ENCODE assay signal across 22 cellular contexts in the genomic region with DNA sequence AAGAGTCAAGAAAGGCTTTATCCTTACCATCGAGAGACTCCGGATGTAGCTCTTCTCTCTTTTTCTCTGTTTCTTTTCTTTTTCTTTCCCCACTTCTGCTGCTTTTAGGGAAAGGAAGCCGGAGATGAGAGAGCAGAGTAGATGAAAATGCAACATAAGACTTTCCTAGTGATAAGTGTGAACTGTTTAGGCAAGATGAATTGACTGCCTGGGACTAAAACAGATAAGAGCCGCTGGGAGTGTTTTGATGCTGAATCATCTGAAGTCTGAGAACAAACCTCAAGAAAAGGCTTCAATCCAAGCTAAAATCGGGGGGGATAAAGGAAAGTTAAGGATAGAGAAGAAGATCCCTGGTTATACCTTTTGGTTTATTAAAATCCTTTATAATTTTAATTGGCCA.
DNase-seq lines count a peak whose midpoint lies in the region; ATAC-seq, FAIRE-seq and TF ChIP-seq lines count a peak whose summit lies in the region.
"Had no signal": no experiment of that assay in that cellular context is flagged by ENCODE, and none has a peak within 500 bp of the region (broad histone marks: within the 10 kb centered on the region; RNA-seq: fewer than 3 reads in every experiment).

No MANE protein-coding gene starts in this region.

- H3K9me3 ChIP-seq in endothelial cell of umbilical vein (replicated peaks; ENCODE audit: control insufficient read depth, insufficient read depth, low read length): no peaks in the 10 kb centered on the region
- H3K9me3 ChIP-seq: esophagus squamous epithelium, heart left ventricle, lower lobe of right lung, right atrium auricular region, SJCRH30, uterus had no signal

- peak; percentile 44 for DNase-seq in EL
- DNase-seq in endothelial cell of umbilical vein (ENCODE audit: low read depth, low spot score): peak; percentile 49
- peak; percentile 71 for DNase-seq in mesendoderm
- DNase-seq in stimulated activated CD4-positive, alpha-beta T cell treated with anti-CD3 and anti-CD28 coated beads, Interleukin-4, amount 100 ng/mL, for 24 hours: no peak
- DNase-seq in chondrocyte (ENCODE audit: low spot score): no peak
- no peak for DNase-seq in activated T-helper 1 cell treated with anti-CD3 and anti-CD28 coated beads, Interleukin-12 subunit alpha, Interleukin-12 subunit beta, Interleukin-2, Interleukin-4 antibody, amounts not matched to agents 30 ng/mL and 10 ng/mL and 1 ng/mL, durations not matched to agents 14 hours and 24 hours and 36 hours (ENCODE audit: low spot score)
- DNase-seq: activated B cell treated with CpG ODN at 0.5 μM for 24 hours; activated CD4-positive, alpha-beta T cell treated with anti-CD3 and anti-CD28 coated beads, Interleukin-2, amount 50 U/mL, for 48 hours; activated gamma-delta T cell treated with Interleukin-2 at 50 U/mL for 16 hours; effector memory CD4-positive, alpha-beta T cell; esophagus squamous epithelium; heart left ventricle; lower lobe of right lung; NCI-H1694 treated with DMSO at 0.1 percent for 48 hours; SJCRH30; T-helper 17 cell; uterus had no signal

- H4K8ac ChIP-seq in mesendoderm (ENCODE audit: low read depth, low read length): no peak overlapping the region

- H3K36me3 ChIP-seq in endothelial cell of umbilical vein (ENCODE audit: control insufficient read depth in 2 of 2, extremely low read depth in 1 of 2, insufficient read depth in 2 of 2, low read length in 2 of 2) (no peaks in the 10 kb centered on the region), mesendoderm (ENCODE audit: control insufficient read depth, insufficient read depth, low read length) (no peaks in the 10 kb centered on the region)
- H3K36me3 ChIP-seq: esophagus squamous epithelium, heart left ventricle, lower lobe of right lung, right atrium auricular region, SJCRH30, uterus had no signal

- H3K4me3 Mint-ChIP-seq in chondrocyte (ENCODE audit: unreplicated experiment): no peak overlapping the region
- no peak overlapping the region for H3K4me3 Mint-ChIP-seq in activated T-helper 1 cell treated with anti-CD3 and anti-CD28 coated beads, Interleukin-12 subunit alpha, Interleukin-12 subunit beta, Interleukin-2, Interleukin-4 antibody, amounts not matched to agents 30 ng/mL and 10 ng/mL and 1 ng/mL, durations not matched to agents 14 hours and 24 hours and 36 hours
- H3K4me3 Mint-ChIP-seq: activated B cell treated with CpG ODN at 0.5 μM for 24 hours, T-helper 17 cell had no signal

- peak; percentile 58 for FAIRE-seq in endothelial cell of umbilical vein (lab: Jason Lieb, UNC)
- FAIRE-seq: GM12878 had no signal

- no peak overlapping the region for H3K23ac ChIP-seq in mesendoderm (ENCODE audit: low read length)

- H2BK15ac ChIP-seq in mesendoderm (replicated peaks; ENCODE audit: low read depth): no peak overlapping the region

- no TSS peak for BruUV-seq in endothelial cell of umbilical vein (replicated peaks; lab: Mats Ljungman, UMichigan)

- intact Hi-C loops in endothelial cell of umbilical vein (cut with micrococcal nuclease): no loop called here
- intact Hi-C loops in activated T-helper 1 cell treated with anti-CD3 and anti-CD28 coated beads, Interleukin-12 subunit alpha, Interleukin-12 subunit beta, Interleukin-2, Interleukin-4 antibody, amounts not matched to agents 30 ng/mL and 10 ng/mL and 1 ng/mL, durations not matched to agents 14 hours and 24 hours and 36 hours (cut with micrococcal nuclease): no loop called here

- no peak overlapping the region for H4K5ac ChIP-seq in mesendoderm (ENCODE audit: low read length)

- H2AFZ ChIP-seq in endothelial cell of umbilical vein (ENCODE audit: low read depth, low read length): no peak overlapping the region

- CTCF ChIA-PET in endothelial cell of umbilical vein (lab: Charles Lee): interaction anchor here (0.8 to 1.6 kb wide), 8 partner anchors 10 to 1942 kb away, joined by 3 to 7 read pairs (median 4); no protein-coding TSS in a partner anchor

- H2AK5ac ChIP-seq in mesendoderm (ENCODE audit: low read length): no peak overlapping the region

- no peaks in the 10 kb centered on the region for H3K27me3 Mint-ChIP-seq in chondrocyte (ENCODE audit: low read depth)
- H3K27me3 Mint-ChIP-seq in activated T-helper 1 cell treated with anti-CD3 and anti-CD28 coated beads, Interleukin-12 subunit alpha, Interleukin-12 subunit beta, Interleukin-2, Interleukin-4 antibody, amounts not matched to agents 30 ng/mL and 10 ng/mL and 1 ng/mL, durations not matched to agents 14 hours and 24 hours and 36 hours (ENCODE audit: insufficient read depth): no peaks in the 10 kb centered on the region
- H3K27me3 Mint-ChIP-seq: activated B cell treated with CpG ODN at 0.5 μM for 24 hours, T-helper 17 cell had no signal

- H3K36me3 Mint-ChIP-seq in chondrocyte (ENCODE audit: low read depth): no peaks in the 10 kb centered on the region
- H3K36me3 Mint-ChIP-seq in activated T-helper 1 cell treated with anti-CD3 and anti-CD28 coated beads, Interleukin-12 subunit alpha, Interleukin-12 subunit beta, Interleukin-2, Interleukin-4 antibody, amounts not matched to agents 30 ng/mL and 10 ng/mL and 1 ng/mL, durations not matched to agents 14 hours and 24 hours and 36 hours (ENCODE audit: low read depth): no peaks in the 10 kb centered on the region

- dilution Hi-C loops in endothelial cell of umbilical vein (cut with MboI; ENCODE audit: extremely low pct_ligation_motif_present, low sequenced_read_pairs): no loop called here

- POLR2A ChIA-PET in endothelial cell of umbilical vein (lab: Charles Lee): no interaction called here

- TF ChIP-seq CTCF in endothelial cell of umbilical vein (IDR thresholded peaks at IDR 0.05; ENCODE audit: extremely low read depth in 1 of 2, insufficient read depth in 1 of 2, low read depth in 1 of 2, low read length in 2 of 2) (no peak), chondrocyte (IDR thresholded peaks at IDR 0.05) (no peak)

- no peaks in the 10 kb centered on the region for H3K9me1 ChIP-seq in endothelial cell of umbilical vein (replicated peaks; ENCODE audit: control insufficient read depth, extremely low read depth, insufficient read depth, low read length)

- H3K27me3 ChIP-seq in endothelial cell of umbilical vein (ENCODE audit: control insufficient read depth in 2 of 2, insufficient read depth in 2 of 2, low read length in 2 of 2): no peaks in the 10 kb centered on the region
- H3K27me3 ChIP-seq in mesendoderm (ENCODE audit: insufficient read depth, low read length, poor library complexity): no peaks in the 10 kb centered on the region
- H3K27me3 ChIP-seq: esophagus squamous epithelium, heart left ventricle, right atrium auricular region, SJCRH30, uterus had no signal

- H3K9ac ChIP-seq in endothelial cell of umbilical vein (replicated peaks; ENCODE audit: extremely low read depth, insufficient read depth, low read length) (no peak overlapping the region), mesendoderm (ENCODE audit: low read length) (no peak overlapping the region)

- no peaks in the 10 kb centered on the region for H3K79me1 ChIP-seq in mesendoderm (ENCODE audit: low read length)

- H3K27ac ChIP-seq in endothelial cell of umbilical vein (ENCODE audit: insufficient read depth, low read depth, low read length) (no peak overlapping the region), mesendoderm (ENCODE audit: low read depth, low read length) (no peak overlapping the region)
- H3K27ac ChIP-seq: C4-2B, esophagus squamous epithelium, heart left ventricle, lower lobe of right lung, right atrium auricular region, SJCRH30, uterus had no signal

- H3K4me1 Mint-ChIP-seq in chondrocyte (ENCODE audit: low read depth): peaks cover 10% of the 10 kb centered on the region
- H3K4me1 Mint-ChIP-seq in activated T-helper 1 cell treated with anti-CD3 and anti-CD28 coated beads, Interleukin-12 subunit alpha, Interleukin-12 subunit beta, Interleukin-2, Interleukin-4 antibody, amounts not matched to agents 30 ng/mL and 10 ng/mL and 1 ng/mL, durations not matched to agents 14 hours and 24 hours and 36 hours (ENCODE audit: low read depth): no peaks in the 10 kb centered on the region

- H3K18ac ChIP-seq in mesendoderm (ENCODE audit: low read length): no peak overlapping the region

- no peaks in the 10 kb centered on the region for H3K9me3 Mint-ChIP-seq in chondrocyte (ENCODE audit: low read depth)
- no peaks in the 10 kb centered on the region for H3K9me3 Mint-ChIP-seq in activated T-helper 1 cell treated with anti-CD3 and anti-CD28 coated beads, Interleukin-12 subunit alpha, Interleukin-12 subunit beta, Interleukin-2, Interleukin-4 antibody, amounts not matched to agents 30 ng/mL and 10 ng/mL and 1 ng/mL, durations not matched to agents 14 hours and 24 hours and 36 hours
- H3K9me3 Mint-ChIP-seq: activated B cell treated with CpG ODN at 0.5 μM for 24 hours had no signal

- H3K4ac ChIP-seq in mesendoderm (ENCODE audit: low read depth, low read length): no peak overlapping the region

- H2BK5ac ChIP-seq in mesendoderm (ENCODE audit: low read length): no peak overlapping the region

- no CpG with 5 or more reads among the region's 5 CpGs for WGBS in mesendoderm (ENCODE audit: extremely low coverage, insufficient coverage, low lambda C conversion rate)

- H2BK120ac ChIP-seq in mesendoderm (ENCODE audit: low read depth, low read length): no peak overlapping the region

- H3K4me1 ChIP-seq in endothelial cell of umbilical vein (ENCODE audit: control insufficient read depth, extremely low read depth, insufficient read depth, low read length) (peaks cover 13% of the 10 kb centered on the region), mesendoderm (ENCODE audit: control insufficient read depth, low read depth, low read length) (peaks cover 2% of the 10 kb centered on the region)
- H3K4me1 ChIP-seq: esophagus squamous epithelium, lower lobe of right lung, right atrium auricular region, SJCRH30, uterus had no signal

- H3K79me2 ChIP-seq in endothelial cell of umbilical vein (ENCODE audit: control insufficient read depth, insufficient read depth, low read length) (peaks cover 7% of the 10 kb centered on the region), mesendoderm (ENCODE audit: control insufficient read depth, insufficient read depth, low read length) (no peaks in the 10 kb centered on the region)

- peak overlapping the region; percentile 10 for H3K56ac ChIP-seq in mesendoderm (ENCODE audit: low read length)

- TF ChIP-seq POLR2A in endothelial cell of umbilical vein (IDR thresholded peaks at IDR 0.05; ENCODE audit: low read depth, low read length): no peak

- no peak overlapping the region for H3K4me3 ChIP-seq in endothelial cell of umbilical vein (replicated peaks in 1 of 3; ENCODE audit: insufficient read depth in 1 of 3, low read depth in 1 of 3, low read length in 3 of 3)
- no peak overlapping the region for H3K4me3 ChIP-seq in mesendoderm (ENCODE audit: low read length)
- H3K4me3 ChIP-seq: esophagus squamous epithelium, GM12878, heart left ventricle, lower lobe of right lung, right atrium auricular region, SJCRH30, uterus had no signal

- ATAC-seq in SK-N-SH treated with all-trans-retinoic acid at 6 μM for 48 hours: peak; percentile 62; the same call in 2 of the 3 replicates
- ATAC-seq in HG03196 (IDR thresholded peaks at IDR 0.05; ENCODE audit: unreplicated experiment): no peak
- ATAC-seq: GM12878, heart left ventricle, lower lobe of right lung, T-helper 17 cell had no signal

- H3K4me2 ChIP-seq in endothelial cell of umbilical vein (ENCODE audit: insufficient read depth, low read length) (peak overlapping the region; percentile 13), mesendoderm (ENCODE audit: low read length) (no peak overlapping the region)

- H3K27ac Mint-ChIP-seq in chondrocyte (ENCODE audit: unreplicated experiment): no peak overlapping the region
- H3K27ac Mint-ChIP-seq in activated T-helper 1 cell treated with anti-CD3 and anti-CD28 coated beads, Interleukin-12 subunit alpha, Interleukin-12 subunit beta, Interleukin-2, Interleukin-4 antibody, amounts not matched to agents 30 ng/mL and 10 ng/mL and 1 ng/mL, durations not matched to agents 14 hours and 24 hours and 36 hours: no peak overlapping the region
- H3K27ac Mint-ChIP-seq: activated B cell treated with CpG ODN at 0.5 μM for 24 hours had no signal

- no peaks in the 10 kb centered on the region for H4K20me1 ChIP-seq in endothelial cell of umbilical vein (replicated peaks; ENCODE audit: control insufficient read depth, extremely low read depth, insufficient read depth, low read length)

Comparison
In these comparisons a context has a peak if more than half of its experiments do, and no peak if none do; other contexts are left out.
1. DNase-seq: peak in EL (single experiment), endothelial cell of umbilical vein (single experiment) and mesendoderm (single experiment); none in stimulated activated CD4-positive, alpha-beta T cell treated with anti-CD3 and anti-CD28 coated beads, Interleukin-4, amount 100 ng/mL, for 24 hours (single experiment), chondrocyte (single experiment) and activated T-helper 1 cell treated with anti-CD3 and anti-CD28 coated beads, Interleukin-12 subunit alpha, Interleukin-12 subunit beta, Interleukin-2, Interleukin-4 antibody, amounts not matched to agents 30 ng/mL and 10 ng/mL and 1 ng/mL, durations not matched to agents 14 hours and 24 hours and 36 hours (single experiment).